ENCODE assay signal across 14 cellular contexts in the genomic region with DNA sequence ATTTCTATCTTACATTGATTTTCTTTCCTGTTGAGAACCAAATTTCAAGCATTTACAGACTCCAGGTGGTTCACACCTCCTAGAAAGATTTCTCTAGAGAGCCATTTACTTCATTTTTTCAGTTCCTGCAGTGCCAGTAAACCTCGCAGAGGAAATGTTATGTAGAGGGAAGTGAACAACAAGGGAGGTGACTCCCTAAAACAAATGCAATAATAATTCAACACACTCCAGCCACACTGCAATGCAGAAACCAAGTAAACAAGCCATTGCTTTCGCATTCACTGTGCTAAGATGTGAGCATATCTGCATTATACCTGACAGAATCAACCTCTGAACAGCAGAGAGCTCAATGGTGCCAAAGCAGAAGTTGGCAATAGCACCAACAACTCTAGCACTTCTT.
DNase-seq lines count a peak whose midpoint lies in the region; ATAC-seq and TF ChIP-seq lines count a peak whose summit lies in the region.
"Had no signal": no experiment of that assay in that cellular context is flagged by ENCODE, and none has a peak within 500 bp of the region (broad histone marks: within the 10 kb centered on the region; RNA-seq: fewer than 3 reads in every experiment).

No MANE protein-coding gene starts in this region.

- 54 to 60% (median 57%) methylated on average over 2 of the region's 2 CpGs for WGBS in heart left ventricle, 4 donors

- intact Hi-C loops in heart left ventricle (cut with DNase I): no loop called here

- peaks cover 0 to 11% (median 0%) of the 10 kb centered on the region in 12 donors for H3K4me1 ChIP-seq in heart left ventricle
- H3K4me1 ChIP-seq: HAP-1 had no signal

- TF ChIP-seq CTCF in heart left ventricle (IDR thresholded peaks at IDR 0.05): no peak

- DNase-seq in globus pallidus (ENCODE audit: low spot score) (peak; percentile 1), hypothalamus (lab: John Stamatoyannopoulos, UW) (no peak), COLO668 (lab: John Stamatoyannopoulos, UW; ENCODE audit: unreplicated experiment) (no peak), heart left ventricle (no peak)
- DNase-seq: endodermal cell; NCI-H2081; ovary; PC-9; stimulated activated CD4-positive, alpha-beta T cell treated with anti-CD3 and anti-CD28 coated beads, Interleukin-15, amount 100 ng/mL, for 24 hours had no signal

- ATAC-seq in GM18867 (IDR thresholded peaks at IDR 0.05; ENCODE audit: unreplicated experiment) (peak; percentile 38), GM21737 (IDR thresholded peaks at IDR 0.05; ENCODE audit: unreplicated experiment) (peak; percentile 33), HG03378 (IDR thresholded peaks at IDR 0.05; ENCODE audit: unreplicated experiment) (peak; percentile 32), HG02759 (IDR thresholded peaks at IDR 0.05; ENCODE audit: unreplicated experiment) (no peak), heart left ventricle (no peak)

- no peaks in the 10 kb centered on the region for H3K9me3 ChIP-seq in heart left ventricle
- H3K9me3 ChIP-seq: HAP-1, ovary had no signal

- H3K27ac ChIP-seq in heart left ventricle: no peak overlapping the region
- H3K27ac ChIP-seq: ovary, PC-9 had no signal

- H3K4me3 ChIP-seq in heart left ventricle: no peak overlapping the region
- H3K4me3 ChIP-seq: HAP-1, ovary, PC-9 had no signal

- no peaks in the 10 kb centered on the region for H3K36me3 ChIP-seq in heart left ventricle
- H3K36me3 ChIP-seq: HAP-1, ovary had no signal

- no peak for TF ChIP-seq POLR2A in heart left ventricle (IDR thresholded peaks at IDR 0.05)

- no peaks in the 10 kb centered on the region for H3K27me3 ChIP-seq in heart left ventricle
- H3K27me3 ChIP-seq: ovary had no signal

Comparison
In these comparisons a context has a peak if more than half of its experiments do, and no peak if none do; other contexts are left out.
1. ATAC-seq: peak in GM18867 (single experiment), GM21737 (single experiment) and HG03378 (single experiment); none in HG02759 (single experiment) and heart left ventricle (0 of 4).